Comparison of ENCODE assay signal across 29 cellular contexts in the genomic region with DNA sequence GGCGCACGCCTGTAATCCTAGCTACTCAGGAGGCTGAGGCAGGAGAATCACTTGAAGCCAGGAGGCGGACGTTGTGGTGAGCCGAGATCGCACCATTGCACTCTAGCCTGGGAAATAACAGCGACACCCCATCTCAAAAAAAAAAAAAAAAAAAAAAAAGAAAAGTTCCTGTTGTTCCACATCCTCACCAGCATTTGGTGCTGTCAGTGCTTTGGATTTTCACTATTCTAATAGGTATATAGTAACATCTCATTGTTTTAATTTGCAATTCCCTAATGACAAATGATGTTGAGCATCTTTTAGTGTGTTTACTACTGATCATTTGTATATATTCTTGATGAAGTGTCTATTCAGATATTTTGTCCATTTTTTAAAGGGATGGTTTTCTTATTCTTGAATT.
"Had no signal": no experiment of that assay in that cellular context is flagged by ENCODE, and none has a peak within 500 bp of the region (broad histone marks: within the 10 kb centered on the region; RNA-seq: fewer than 3 reads in every experiment).

No MANE protein-coding gene starts in this region.

- H3K27me3 Mint-ChIP-seq: activated CD8-positive, alpha-beta memory T cell treated with anti-CD3 and anti-CD28 coated beads, Interleukin-2, amount 10 ng/mL, durations not matched to agents 7 days and 5 days; activated T-cell treated with anti-CD3 and anti-CD28 coated beads, Interleukin-2, amount 50 U/mL, for 24 hours; brain; central memory CD8-positive, alpha-beta T cell; T-helper 17 cell had no signal

- H3K27me3 ChIP-seq: MG63, Peyer's patch, SJCRH30 had no signal

- H3K4me3 Mint-ChIP-seq: activated CD8-positive, alpha-beta memory T cell treated with anti-CD3 and anti-CD28 coated beads, Interleukin-2, amount 10 ng/mL, durations not matched to agents 7 days and 5 days; activated T-cell treated with anti-CD3 and anti-CD28 coated beads, Interleukin-2, amount 50 U/mL, for 24 hours; activated T-helper 1 cell treated with anti-CD3 and anti-CD28 coated beads, Interleukin-12 subunit alpha, Interleukin-12 subunit beta, Interleukin-2, Interleukin-4 antibody, amounts not matched to agents 30 ng/mL and 10 ng/mL and 1 ng/mL, durations not matched to agents 14 hours and 24 hours and 36 hours; brain; central memory CD8-positive, alpha-beta T cell; T-helper 17 cell; WTC11 had no signal

- H3K9me3 Mint-ChIP-seq: activated naive CD4-positive, alpha-beta T cell treated with anti-CD3 and anti-CD28 coated beads, Interleukin-2, amount 50 U/mL, for 72 hours; activated T-cell treated with anti-CD3 and anti-CD28 coated beads, Interleukin-2, amount 50 U/mL, for 24 hours; activated T-helper 1 cell treated with anti-CD3 and anti-CD28 coated beads, Interleukin-12 subunit alpha, Interleukin-12 subunit beta, Interleukin-2, Interleukin-4 antibody, amounts not matched to agents 30 ng/mL and 10 ng/mL and 1 ng/mL, durations not matched to agents 14 hours and 24 hours and 36 hours; central memory CD8-positive, alpha-beta T cell had no signal

- H3K27ac ChIP-seq: Peyer's patch, RWPE1, SJCRH30 had no signal

- H3K27ac Mint-ChIP-seq: activated CD8-positive, alpha-beta memory T cell treated with anti-CD3 and anti-CD28 coated beads, Interleukin-2, amount 10 ng/mL, durations not matched to agents 7 days and 5 days; activated naive CD4-positive, alpha-beta T cell treated with anti-CD3 and anti-CD28 coated beads, Interleukin-2, amount 50 U/mL, for 72 hours; activated T-cell treated with anti-CD3 and anti-CD28 coated beads, Interleukin-2, amount 50 U/mL, for 24 hours; activated T-helper 1 cell treated with anti-CD3 and anti-CD28 coated beads, Interleukin-12 subunit alpha, Interleukin-12 subunit beta, Interleukin-2, Interleukin-4 antibody, amounts not matched to agents 30 ng/mL and 10 ng/mL and 1 ng/mL, durations not matched to agents 14 hours and 24 hours and 36 hours; brain; T-helper 17 cell; WTC11 had no signal

- ATAC-seq: activated CD8-positive, alpha-beta memory T cell treated with anti-CD3 and anti-CD28 coated beads, Interleukin-2, amount 10 ng/mL, durations not matched to agents 7 days and 5 days; activated naive CD4-positive, alpha-beta T cell treated with anti-CD3 and anti-CD28 coated beads, Interleukin-2, amount 50 U/mL, for 72 hours; T-helper 17 cell; WTC11 had no signal

- H3K4me3 ChIP-seq: MG63, Peyer's patch, SJCRH30 had no signal

- H3K9me3 ChIP-seq: MG63, Peyer's patch had no signal

- H3K4me1 ChIP-seq: SJCRH30 had no signal

- DNase-seq: activated CD4-positive, alpha-beta T cell treated with anti-CD3 and anti-CD28 coated beads for 48 hours; activated CD4-positive, alpha-beta T cell treated with anti-CD3 and anti-CD28 coated beads, Interleukin-2, amount 50 U/mL, for 48 hours; activated CD4-positive, CD25-positive, alpha-beta regulatory T cell treated with anti-CD3 and anti-CD28 coated beads, Interleukin-2, amount 50 U/mL, for 72 hours; activated CD8-positive, alpha-beta memory T cell treated with anti-CD3 and anti-CD28 coated beads, Interleukin-2, amount 10 ng/mL, durations not matched to agents 7 days and 5 days; activated effector memory CD4-positive, alpha-beta T cell treated with Interleukin-2 at 50 U/mL for 16 hours; activated naive CD4-positive, alpha-beta T cell; activated T-cell treated with anti-CD3 and anti-CD28 coated beads, Interleukin-2, amount 50 U/mL, for 24 hours; amygdala; KG1; MG63; MV-4-11; NCI-H1092 treated with DMSO at 0.1 percent for 48 hours; NCI-H1417 treated with DMSO at 0.1 percent for 48 hours; NCI-H1694; NCI-H2029 treated with DMSO at 0.1 percent for 48 hours; NCI-H345; NCI-H510A treated with DMSO at 0.1 percent for 48 hours; NCI-H69; Peyer's patch; Right ventricle myocardium superior; SJCRH30; T-helper 17 cell; T-helper 9 cell had no signal
